In the genomic region with DNA sequence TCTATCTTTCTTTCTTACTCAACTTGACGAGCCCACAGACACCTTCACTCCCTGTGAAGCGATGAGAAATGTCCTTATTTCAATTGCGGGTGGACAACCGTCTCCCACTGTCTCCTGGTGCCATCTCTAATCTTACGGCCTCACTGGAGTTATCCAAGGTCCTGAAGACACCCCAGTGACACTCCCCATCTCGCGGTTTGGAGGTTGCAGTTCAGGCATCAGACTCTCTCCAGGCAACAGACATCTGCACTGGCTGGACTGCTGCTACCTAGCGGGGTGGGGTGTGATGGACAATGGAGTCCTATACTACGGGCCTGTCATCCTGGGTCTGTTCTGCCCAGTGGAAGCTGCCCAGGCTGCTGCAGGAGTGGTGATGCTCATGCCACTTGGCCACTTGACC, we compare ENCODE assay signal across 1 cellular context.
TF ChIP-seq lines count a peak whose summit lies in the region.

No MANE protein-coding gene starts in this region.

TF ChIP-seq in HepG2, 621 proteins besides CTCF, POLR2A, EP300 and RAD21 (continued from another document):
- TF ChIP-seq, protein P1, sequence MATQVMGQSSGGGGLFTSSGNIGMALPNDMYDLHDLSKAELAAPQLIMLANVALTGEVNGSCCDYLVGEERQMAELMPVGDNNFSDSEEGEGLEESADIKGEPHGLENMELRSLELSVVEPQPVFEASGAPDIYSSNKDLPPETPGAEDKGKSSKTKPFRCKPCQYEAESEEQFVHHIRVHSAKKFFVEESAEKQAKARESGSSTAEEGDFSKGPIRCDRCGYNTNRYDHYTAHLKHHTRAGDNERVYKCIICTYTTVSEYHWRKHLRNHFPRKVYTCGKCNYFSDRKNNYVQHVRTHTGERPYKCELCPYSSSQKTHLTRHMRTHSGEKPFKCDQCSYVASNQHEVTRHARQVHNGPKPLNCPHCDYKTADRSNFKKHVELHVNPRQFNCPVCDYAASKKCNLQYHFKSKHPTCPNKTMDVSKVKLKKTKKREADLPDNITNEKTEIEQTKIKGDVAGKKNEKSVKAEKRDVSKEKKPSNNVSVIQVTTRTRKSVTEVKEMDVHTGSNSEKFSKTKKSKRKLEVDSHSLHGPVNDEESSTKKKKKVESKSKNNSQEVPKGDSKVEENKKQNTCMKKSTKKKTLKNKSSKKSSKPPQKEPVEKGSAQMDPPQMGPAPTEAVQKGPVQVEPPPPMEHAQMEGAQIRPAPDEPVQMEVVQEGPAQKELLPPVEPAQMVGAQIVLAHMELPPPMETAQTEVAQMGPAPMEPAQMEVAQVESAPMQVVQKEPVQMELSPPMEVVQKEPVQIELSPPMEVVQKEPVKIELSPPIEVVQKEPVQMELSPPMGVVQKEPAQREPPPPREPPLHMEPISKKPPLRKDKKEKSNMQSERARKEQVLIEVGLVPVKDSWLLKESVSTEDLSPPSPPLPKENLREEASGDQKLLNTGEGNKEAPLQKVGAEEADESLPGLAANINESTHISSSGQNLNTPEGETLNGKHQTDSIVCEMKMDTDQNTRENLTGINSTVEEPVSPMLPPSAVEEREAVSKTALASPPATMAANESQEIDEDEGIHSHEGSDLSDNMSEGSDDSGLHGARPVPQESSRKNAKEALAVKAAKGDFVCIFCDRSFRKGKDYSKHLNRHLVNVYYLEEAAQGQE (IDR thresholded peaks at IDR 0.05; ENCODE audit: borderline replicate concordance in 1 of 2, low read depth in 1 of 2, low read length in 2 of 2) = peak; percentile 44 to 90
- TF ChIP-seq ZNF850 (CRISPR knock-in tag; conservative IDR thresholded peaks at IDR 0.05) = no peak
